ENCODE assay signal across 9 cellular contexts in genomic region chr1:167304165-167304564, GRCh38.
"Had no signal": no experiment of that assay in that cellular context is flagged by ENCODE, and none has a peak within 500 bp of the region (broad histone marks: within the 10 kb centered on the region; RNA-seq: fewer than 3 reads in every experiment).

No MANE protein-coding gene starts in this region.

- DNase-seq: GM23248, GOT3, H7, HFFc6, IMR-90, KBM-7 had no signal

- H3K9me3 Mint-ChIP-seq: HFFc6 had no signal

- H3K4me3 Mint-ChIP-seq: HFFc6 had no signal

- H3K9me3 ChIP-seq: HAP-1 had no signal

- H3K9ac ChIP-seq: GM23248 had no signal

- H2AFZ ChIP-seq: GM23248 had no signal

- ATAC-seq: HCT116 had no signal

- H3K4me3 ChIP-seq: GM23248, HAP-1 had no signal

- H3K36me3 ChIP-seq: HAP-1 had no signal

- H3K27ac Mint-ChIP-seq: HFFc6 had no signal

- H3K27ac ChIP-seq: GM23248, HL-60 had no signal
